In the genomic region with DNA sequence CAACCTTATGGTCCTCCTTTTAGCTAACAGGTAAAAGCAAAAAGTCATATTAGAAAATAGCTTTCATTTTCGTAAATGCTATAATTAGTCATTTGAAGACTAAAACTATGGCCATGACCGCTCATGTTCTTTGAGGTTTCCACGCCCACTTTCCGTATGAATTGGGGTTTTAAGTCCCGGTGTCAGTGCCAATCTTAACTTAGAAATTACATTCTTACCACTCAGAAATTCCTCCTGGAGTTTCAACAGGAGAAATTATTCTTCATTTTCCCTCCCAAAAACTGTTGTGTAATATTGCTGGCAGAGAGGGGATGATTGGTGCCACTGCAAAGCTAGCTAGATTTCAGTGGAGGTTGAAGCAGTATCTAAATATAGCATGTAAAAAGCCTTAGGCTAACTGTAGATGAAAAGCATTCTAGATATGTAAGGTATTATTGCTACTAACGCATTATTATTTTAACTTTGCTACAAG, we compare ENCODE assay signal across 15 cellular contexts.
A peak's percentile ranks its signal among the peaks of the same experiment; 100 is the strongest.
DNase-seq lines count a peak whose midpoint lies in the region; ATAC-seq and TF ChIP-seq lines count a peak whose summit lies in the region.
"Had no signal": no experiment of that assay in that cellular context is flagged by ENCODE, and none has a peak within 500 bp of the region (broad histone marks: within the 10 kb centered on the region; RNA-seq: fewer than 3 reads in every experiment).

No MANE protein-coding gene starts in this region.

- H3K36me3 ChIP-seq in RWPE2 (ENCODE audit: low read depth): no peaks in the 10 kb centered on the region
- H3K36me3 ChIP-seq in aorta (ENCODE audit: control insufficient read depth in 1 of 2, insufficient read depth in 2 of 2, low read length in 1 of 2): no peaks in the 10 kb centered on the region
- H3K36me3 ChIP-seq: BLaER1 treated with 17β-estradiol and CSF1 and Interleukin-3, amounts not matched to agents 10 nM and 100 nM; right atrium auricular region had no signal

- no peak for DNase-seq in RWPE2 (ENCODE audit: low spot score)
- DNase-seq in aorta: no peak
- no peak for DNase-seq in NCI-H1930 (lab: John Stamatoyannopoulos, UW)
- DNase-seq in NCI-H1436 treated with DMSO at 0.1 percent for 48 hours (lab: John Stamatoyannopoulos, UW): no peak
- DNase-seq in left colon: no peak
- DNase-seq: activated CD8-positive, alpha-beta T cell treated with anti-CD3 and anti-CD28 coated beads, Interleukin-2, amount 10 ng/mL, durations not matched to agents 7 days and 5 days; IMR-90; left ventricle myocardium superior; NCI-H446; SW 1271 had no signal

- ATAC-seq in GM18508 (IDR thresholded peaks at IDR 0.05; ENCODE audit: insufficient read depth, unreplicated experiment): peak; percentile 96
- ATAC-seq in GM21360 (IDR thresholded peaks at IDR 0.05; ENCODE audit: unreplicated experiment): peak; percentile 96
- peak; percentile 94 for ATAC-seq in HG03025 (IDR thresholded peaks at IDR 0.05; ENCODE audit: low FRiP score, unreplicated experiment)
- ATAC-seq in RWPE2 (ENCODE audit: low read depth): peak; percentile 73
- ATAC-seq in aorta (ENCODE audit: low FRiP score): no peak
- ATAC-seq in left colon: no peak
- ATAC-seq: activated CD8-positive, alpha-beta T cell treated with anti-CD3 and anti-CD28 coated beads, Interleukin-2, amount 10 ng/mL, durations not matched to agents 7 days and 5 days; left ventricle myocardium superior had no signal

- H3K4me3 ChIP-seq in RWPE2 (ENCODE audit: severe bottlenecking) (no peak overlapping the region), aorta (ENCODE audit: low read length in 2 of 2) (no peak overlapping the region)
- H3K4me3 ChIP-seq: BLaER1 treated with 17β-estradiol and CSF1 and Interleukin-3, amounts not matched to agents 10 nM and 100 nM; right atrium auricular region had no signal

- intact Hi-C loops in aorta (cut with DNase I) (no loop called here), left colon (cut with DNase I, micrococcal nuclease) (no loop called here)

- no peak for TF ChIP-seq CTCF in RWPE2 (IDR thresholded peaks at IDR 0.05; ENCODE audit: poor library complexity, severe bottlenecking)

- WGBS in aorta, 2 donors: 23 to 25% methylated on average over 6 of the region's 6 CpGs

- H3K9me3 ChIP-seq in RWPE2 (ENCODE audit: severe bottlenecking) (no peaks in the 10 kb centered on the region), aorta (ENCODE audit: control insufficient read depth, low read length) (no peaks in the 10 kb centered on the region)
- H3K9me3 ChIP-seq: BLaER1 treated with 17β-estradiol and CSF1 and Interleukin-3, amounts not matched to agents 10 nM and 100 nM had no signal

- H3K27me3 ChIP-seq in RWPE2 (ENCODE audit: insufficient read depth, poor library complexity, severe bottlenecking) (peaks cover 10% of the 10 kb centered on the region), aorta (ENCODE audit: control insufficient read depth in 1 of 2, insufficient read depth in 2 of 2, low read length in 1 of 2) (no peaks in the 10 kb centered on the region)
- H3K27me3 ChIP-seq: BLaER1 treated with 17β-estradiol and CSF1 and Interleukin-3, amounts not matched to agents 10 nM and 100 nM; right atrium auricular region had no signal

- H3K27ac ChIP-seq in RWPE2 (ENCODE audit: poor library complexity, severe bottlenecking): no peak overlapping the region
- H3K27ac ChIP-seq in aorta (ENCODE audit: low read depth in 1 of 2, low read length in 2 of 2): no peak overlapping the region
- H3K27ac ChIP-seq: BLaER1 treated with 17β-estradiol and CSF1 and Interleukin-3, amounts not matched to agents 10 nM and 100 nM; right atrium auricular region had no signal

- H3K4me1 ChIP-seq in RWPE2 (ENCODE audit: insufficient read depth, poor library complexity, severe bottlenecking) (no peaks in the 10 kb centered on the region), aorta (ENCODE audit: control insufficient read depth in 1 of 2, insufficient read depth in 2 of 2, low read length in 2 of 2) (no peaks in the 10 kb centered on the region)
- H3K4me1 ChIP-seq: BLaER1 treated with 17β-estradiol and CSF1 and Interleukin-3, amounts not matched to agents 10 nM and 100 nM; right atrium auricular region had no signal

Comparison
In these comparisons a context has a peak if more than half of its experiments do, and no peak if none do; other contexts are left out.
1. ATAC-seq: peak in GM18508 (single experiment), GM21360 (single experiment), HG03025 (single experiment) and RWPE2 (single experiment); none in aorta (single experiment) and left colon (single experiment).